ENCODE assay signal across 17 cellular contexts in genomic region chr4:174627473-174627872, GRCh38.
DNase-seq lines count a peak whose midpoint lies in the region; TF ChIP-seq lines count a peak whose summit lies in the region.
"Had no signal": no experiment of that assay in that cellular context is flagged by ENCODE, and none has a peak within 500 bp of the region (broad histone marks: within the 10 kb centered on the region; RNA-seq: fewer than 3 reads in every experiment).

No MANE protein-coding gene starts in this region.

- H3K36me3 ChIP-seq in mammary epithelial cell (ENCODE audit: insufficient read depth, low read length), result no peaks in the 10 kb centered on the region
- H3K36me3 ChIP-seq: BLaER1 had no signal

- no peaks in the 10 kb centered on the region for H3K4me1 Mint-ChIP-seq in MCF 10A (ENCODE audit: insufficient read depth, unreplicated experiment)
- H3K4me1 Mint-ChIP-seq in activated T-cell treated with anti-CD3 and anti-CD28 coated beads, Interleukin-2, amount 50 U/mL, for 24 hours (ENCODE audit: low read depth), result peaks cover 5% of the 10 kb centered on the region
- H3K4me1 Mint-ChIP-seq: CD14-positive monocyte; CD4-positive, alpha-beta memory T cell had no signal

- no peaks in the 10 kb centered on the region for H3K9me3 ChIP-seq in mammary epithelial cell (replicated peaks; ENCODE audit: insufficient read depth, low read length)
- H3K9me3 ChIP-seq: BLaER1 had no signal

- CTCF ChIA-PET in mammary epithelial cell (lab: Charles Lee; ENCODE audit: low non-redundant PET), result no interaction called here
- CTCF ChIA-PET in MCF 10A (lab: Yijun Ruan, JAX), result no interaction called here

- in situ Hi-C loops in mammary epithelial cell (cut with MboI; ENCODE audit: low sequenced_read_pairs in 2 of 2), result no loop called here

- TF ChIP-seq CTCF in mammary epithelial cell (conservative IDR thresholded peaks at IDR 0.05 in 1 of 2, IDR thresholded peaks at IDR 0.05 in 1 of 2; ENCODE audit: extremely low read depth in 1 of 2, insufficient read depth in 1 of 2, low read depth in 1 of 2, low read length in 2 of 2), result no peak
- no peak for TF ChIP-seq CTCF in MCF 10A (IDR thresholded peaks at IDR 0.05; ENCODE audit: unreplicated experiment)
- no peak for TF ChIP-seq CTCF in VCaP (conservative IDR thresholded peaks at IDR 0.05)
- TF ChIP-seq CTCF in fibroblast of mammary gland (conservative IDR thresholded peaks at IDR 0.05; ENCODE audit: control insufficient read depth, insufficient read depth, low read depth, low read length), result no peak

- H3K4me3 Mint-ChIP-seq in MCF 10A (ENCODE audit: unreplicated experiment), result no peak overlapping the region
- no peak overlapping the region for H3K4me3 Mint-ChIP-seq in activated T-cell treated with anti-CD3 and anti-CD28 coated beads, Interleukin-2, amount 50 U/mL, for 24 hours
- H3K4me3 Mint-ChIP-seq: CD14-positive monocyte; CD4-positive, alpha-beta memory T cell; HFFc6 had no signal

- H3K27ac Mint-ChIP-seq in MCF 10A (ENCODE audit: low read depth, unreplicated experiment), result no peak overlapping the region
- H3K27ac Mint-ChIP-seq in activated T-cell treated with anti-CD3 and anti-CD28 coated beads, Interleukin-2, amount 50 U/mL, for 24 hours, result no peak overlapping the region
- H3K27ac Mint-ChIP-seq: CD14-positive monocyte; CD4-positive, alpha-beta memory T cell; HFFc6 had no signal

- POLR2A ChIA-PET in MCF 10A (lab: Yijun Ruan, JAX), result interaction anchor here (0.7 kb wide), 1 partner anchor 95 kb away, joined by 3 read pairs; no protein-coding TSS in a partner anchor

- intact Hi-C loops in mammary epithelial cell (cut with micrococcal nuclease), result loop anchor here (5.0 kb wide), 1 partner anchor 205 kb away; no protein-coding TSS in a partner anchor
- intact Hi-C loops in MCF 10A (cut with micrococcal nuclease), result no loop called here

- no peaks in the 10 kb centered on the region for H3K4me1 ChIP-seq in mammary epithelial cell (ENCODE audit: insufficient read depth, low read length)
- H3K4me1 ChIP-seq: BLaER1 had no signal

- BruUV-seq in mammary epithelial cell (replicated peaks; lab: Mats Ljungman, UMichigan) (no TSS peak), MCF 10A (replicated peaks; lab: Mats Ljungman, UMichigan) (no TSS peak)

- peak; percentile 4 for DNase-seq in mammary epithelial cell
- no peak for DNase-seq in MCF 10A (ENCODE audit: unreplicated experiment)
- peak; percentile 15 for DNase-seq in fibroblast of mammary gland (ENCODE audit: low read depth)
- no peak for DNase-seq in activated T-cell treated with anti-CD3 and anti-CD28 coated beads, Interleukin-2, amount 50 U/mL, for 24 hours
- no peak for DNase-seq in iPS-NIHi11 (ENCODE audit: low spot score)
- no peak for DNase-seq in SW480 (ENCODE audit: low spot score)
- DNase-seq: 8988T; CD4-positive, alpha-beta memory T cell; DMS153; DMS79; GF-D8; GOT3; H7; HFFc6 had no signal

- no peak overlapping the region for H3K9ac ChIP-seq in mammary epithelial cell (ENCODE audit: insufficient read depth, low read length)
- H3K9ac ChIP-seq: BLaER1 had no signal

- H3K27ac ChIP-seq in mammary epithelial cell (ENCODE audit: insufficient read depth, low read depth, low read length) (no peak overlapping the region), VCaP (peak overlapping the region; percentile 73)
- H3K27ac ChIP-seq: BLaER1 had no signal

- peaks cover 2% of the 10 kb centered on the region for H4K20me1 ChIP-seq in mammary epithelial cell (ENCODE audit: insufficient read depth, low read length)
- H4K20me1 ChIP-seq: BLaER1 had no signal

- H3K27me3 ChIP-seq in mammary epithelial cell (ENCODE audit: insufficient read depth, low read length), result no peaks in the 10 kb centered on the region
- H3K27me3 ChIP-seq: BLaER1 had no signal

- H3K27me3 Mint-ChIP-seq in MCF 10A (ENCODE audit: insufficient read depth, unreplicated experiment), result no peaks in the 10 kb centered on the region
- no peaks in the 10 kb centered on the region for H3K27me3 Mint-ChIP-seq in activated T-cell treated with anti-CD3 and anti-CD28 coated beads, Interleukin-2, amount 50 U/mL, for 24 hours
- H3K27me3 Mint-ChIP-seq: CD4-positive, alpha-beta memory T cell had no signal

- dilution Hi-C loops in mammary epithelial cell (cut with HindIII; ENCODE audit: low sequenced_read_pairs), result no loop called here

- no peak overlapping the region for H3K4me2 ChIP-seq in mammary epithelial cell (ENCODE audit: insufficient read depth, low read depth, low read length)
- H3K4me2 ChIP-seq: BLaER1 had no signal

- WGBS in mammary epithelial cell (ENCODE audit: low coverage, missing lambda C conversion rate), result 83% methylated on average over 2 of the region's 2 CpGs

- no peak overlapping the region for H2AFZ ChIP-seq in mammary epithelial cell (ENCODE audit: low read depth, low read length)

- no peaks in the 10 kb centered on the region for H3K36me3 Mint-ChIP-seq in MCF 10A (ENCODE audit: insufficient read depth, unreplicated experiment)
- H3K36me3 Mint-ChIP-seq in activated T-cell treated with anti-CD3 and anti-CD28 coated beads, Interleukin-2, amount 50 U/mL, for 24 hours (ENCODE audit: low read depth), result no peaks in the 10 kb centered on the region
- H3K36me3 Mint-ChIP-seq: CD14-positive monocyte; CD4-positive, alpha-beta memory T cell had no signal

- no peaks in the 10 kb centered on the region for H3K9me3 Mint-ChIP-seq in MCF 10A (ENCODE audit: unreplicated experiment)
- H3K9me3 Mint-ChIP-seq in activated T-cell treated with anti-CD3 and anti-CD28 coated beads, Interleukin-2, amount 50 U/mL, for 24 hours, result no peaks in the 10 kb centered on the region
- H3K9me3 Mint-ChIP-seq: HFFc6 had no signal

- H3K4me3 ChIP-seq in mammary epithelial cell (replicated peaks in 1 of 3; ENCODE audit: insufficient read depth in 1 of 3, low read depth in 2 of 3, low read length in 3 of 3), result no peak overlapping the region
- no peak overlapping the region for H3K4me3 ChIP-seq in fibroblast of mammary gland (ENCODE audit: control insufficient read depth, low read depth, low read length)
- H3K4me3 ChIP-seq: BLaER1 had no signal

- H3K79me2 ChIP-seq in mammary epithelial cell (ENCODE audit: insufficient read depth, low read length), result no peaks in the 10 kb centered on the region

Comparison
In these comparisons a context has a peak if more than half of its experiments do, and no peak if none do; other contexts are left out.
1. DNase-seq: peak in mammary epithelial cell (single experiment) and fibroblast of mammary gland (single experiment); none in MCF 10A (single experiment), activated T-cell treated with anti-CD3 and anti-CD28 coated beads, Interleukin-2, amount 50 U/mL, for 24 hours (single experiment), iPS-NIHi11 (single experiment) and SW480 (single experiment).